ENCODE assay signal across 11 cellular contexts in the genomic region with DNA sequence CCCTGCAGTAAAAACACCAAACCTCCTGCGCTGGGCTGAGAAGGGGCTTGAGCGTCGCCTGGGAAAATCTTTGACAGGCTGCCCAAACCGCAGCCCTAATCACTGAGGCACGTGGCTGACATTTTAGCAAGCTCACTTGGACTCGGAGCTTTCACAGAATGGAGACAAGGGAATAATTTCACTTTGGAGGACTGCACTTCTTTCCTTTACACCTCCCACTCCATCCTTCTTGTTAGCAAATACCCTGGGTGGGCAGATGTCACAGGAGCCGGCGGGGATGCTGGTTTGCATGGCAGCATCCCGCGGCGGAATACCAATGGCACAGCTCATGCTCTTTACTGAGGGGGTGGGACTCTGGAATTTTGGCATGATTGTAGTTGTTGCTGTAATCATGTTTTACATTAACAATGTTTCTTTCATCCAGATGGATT.
DNase-seq lines count a peak whose midpoint lies in the region; ATAC-seq, FAIRE-seq and TF ChIP-seq lines count a peak whose summit lies in the region.
"Had no signal": no experiment of that assay in that cellular context is flagged by ENCODE, and none has a peak within 500 bp of the region (broad histone marks: within the 10 kb centered on the region; RNA-seq: fewer than 3 reads in every experiment).

No MANE protein-coding gene starts in this region.

- no peak overlapping the region for H3K4ac ChIP-seq in trophoblast cell (ENCODE audit: low read depth, low read length)

- H4K12ac ChIP-seq in trophoblast cell (ENCODE audit: low read depth, low read length): no peak overlapping the region

- POLR2A ChIA-PET in A549 (lab: Yijun Ruan, JAX): no interaction called here
- POLR2A ChIA-PET in RWPE1 (lab: Yijun Ruan, JAX; ENCODE audit: low non-redundant PET): no interaction called here

- H3K27me3 ChIP-seq in trophoblast cell (ENCODE audit: insufficient read depth, low read length): no peaks in the 10 kb centered on the region

- TF ChIP-seq POLR2A in A549 (IDR thresholded peaks at IDR 0.05; ENCODE audit: low read length): no peak

- H3K4me2 ChIP-seq in A549: no peak overlapping the region
- H3K4me2 ChIP-seq in trophoblast cell (ENCODE audit: low read length): no peak overlapping the region

- no peak overlapping the region for H2AFZ ChIP-seq in trophoblast cell (ENCODE audit: insufficient read depth, low read length, poor library complexity)

- H3K14ac ChIP-seq in trophoblast cell (ENCODE audit: low read length): peak overlapping the region; percentile 1

- peak overlapping the region; percentile 60 for H2AK5ac ChIP-seq in trophoblast cell (ENCODE audit: low read length)

- peaks cover 2% of the 10 kb centered on the region for H3K79me2 ChIP-seq in trophoblast cell (ENCODE audit: control insufficient read depth, insufficient read depth, low read length, poor library complexity)

- no peak for FAIRE-seq in A549 (lab: Jason Lieb, UNC)

- peaks cover 0 to 3% of the 10 kb centered on the region in 2 experiments for H3K36me3 ChIP-seq in trophoblast cell (ENCODE audit: control insufficient read depth in 1 of 2, insufficient read depth in 2 of 2, low read length in 2 of 2)

- CTCF ChIA-PET in A549 (lab: Yijun Ruan, JAX): no interaction called here
- CTCF ChIA-PET in RWPE1 (lab: Yijun Ruan, JAX): no interaction called here

- H4K91ac ChIP-seq in trophoblast cell (ENCODE audit: low read depth, low read length): peak overlapping the region; percentile 79

- H3K79me1 ChIP-seq in trophoblast cell (ENCODE audit: low read length): peaks cover 46% of the 10 kb centered on the region

- no peak overlapping the region for H3K9ac ChIP-seq in trophoblast cell (ENCODE audit: low read length)

- no peak overlapping the region for H2BK5ac ChIP-seq in trophoblast cell (ENCODE audit: low read depth, low read length, poor library complexity)

- H4K8ac ChIP-seq in trophoblast cell (ENCODE audit: low read depth, low read length): no peak overlapping the region

- peak overlapping the region; percentile 14 to 88; a peak in 4 of 6 replicates for H3K27ac ChIP-seq in A549
- H3K27ac ChIP-seq in trophoblast cell (ENCODE audit: low read depth, low read length): no peak overlapping the region
- H3K27ac ChIP-seq in RWPE1: no peak overlapping the region

- H2BK12ac ChIP-seq in trophoblast cell (ENCODE audit: low read length): peak overlapping the region; percentile 79

- no peak for TF ChIP-seq RAD21 in A549 (conservative IDR thresholded peaks at IDR 0.05 in 1 of 2, IDR thresholded peaks at IDR 0.05 in 1 of 2)

- H3K4me3 ChIP-seq in A549 (no peak overlapping the region), trophoblast cell (ENCODE audit: low read depth, low read length) (no peak overlapping the region)

- H2BK120ac ChIP-seq in trophoblast cell (ENCODE audit: insufficient read depth, low read length, poor library complexity): peak overlapping the region; percentile 35

- no peak overlapping the region for H3K18ac ChIP-seq in trophoblast cell (ENCODE audit: low read length)

- H3K4me1 ChIP-seq in A549: peaks cover 48% of the 10 kb centered on the region
- peaks cover 22 to 34% of the 10 kb centered on the region in 2 experiments for H3K4me1 ChIP-seq in trophoblast cell (ENCODE audit: control insufficient read depth in 1 of 2, insufficient read depth in 2 of 2, low read length in 2 of 2)

- 76% methylated on average over 11 of the region's 11 CpGs for WGBS in A549 (ENCODE audit: missing lambda C conversion rate)
- no CpG with 5 or more reads among the region's 11 CpGs for WGBS in trophoblast cell (ENCODE audit: extremely low coverage, insufficient coverage, insufficient read length)

- no peak overlapping the region for H3K23ac ChIP-seq in trophoblast cell (ENCODE audit: low read length)

- no peak for ATAC-seq in A549
- no peak for ATAC-seq in GM18867 (IDR thresholded peaks at IDR 0.05; ENCODE audit: unreplicated experiment)
- no peak for ATAC-seq in HG03565 (IDR thresholded peaks at IDR 0.05; ENCODE audit: unreplicated experiment)

- DNase-seq in A549 (ENCODE audit: low read depth in 1 of 2, low spot score in 1 of 2): no peak
- peak; percentile 76 for DNase-seq in RPMI7951 (ENCODE audit: low read depth)
- DNase-seq in fibroblast of peridontal ligament (ENCODE audit: extremely low read depth): peak; percentile 92
- DNase-seq in trophoblast cell: peak; percentile 69 to 76
- no peak for DNase-seq in RWPE1 (ENCODE audit: low spot score)
- no peak for DNase-seq in RKO (ENCODE audit: low spot score)
- DNase-seq: activated naive CD4-positive, alpha-beta T cell treated with Interleukin-2 at 50 U/mL for 16 hours; H7; NCI-H345 had no signal

- TF ChIP-seq EP300 in A549 (IDR thresholded peaks at IDR 0.05): no peak

- H3K9me3 ChIP-seq in A549 (peaks cover 13% of the 10 kb centered on the region; the same call in 2 of the 3 replicates), trophoblast cell (ENCODE audit: insufficient read depth, low read depth, low read length) (peaks cover 4% of the 10 kb centered on the region)

- TF ChIP-seq CTCF in A549 (IDR thresholded peaks at IDR 0.05) (no peak), RWPE1 (conservative IDR thresholded peaks at IDR 0.05; ENCODE audit: low read depth) (no peak)

TF ChIP-seq in A549, 52 proteins besides CTCF, POLR2A, EP300 and RAD21:
- TF ChIP-seq, protein P1, sequence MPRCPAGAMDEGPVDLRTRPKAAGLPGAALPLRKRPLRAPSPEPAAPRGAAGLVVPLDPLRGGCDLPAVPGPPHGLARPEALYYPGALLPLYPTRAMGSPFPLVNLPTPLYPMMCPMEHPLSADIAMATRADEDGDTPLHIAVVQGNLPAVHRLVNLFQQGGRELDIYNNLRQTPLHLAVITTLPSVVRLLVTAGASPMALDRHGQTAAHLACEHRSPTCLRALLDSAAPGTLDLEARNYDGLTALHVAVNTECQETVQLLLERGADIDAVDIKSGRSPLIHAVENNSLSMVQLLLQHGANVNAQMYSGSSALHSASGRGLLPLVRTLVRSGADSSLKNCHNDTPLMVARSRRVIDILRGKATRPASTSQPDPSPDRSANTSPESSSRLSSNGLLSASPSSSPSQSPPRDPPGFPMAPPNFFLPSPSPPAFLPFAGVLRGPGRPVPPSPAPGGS (IDR thresholded peaks at IDR 0.05): no peak
- TF ChIP-seq JUNB (IDR thresholded peaks at IDR 0.05) (no peak), MAFK (IDR thresholded peaks at IDR 0.05; ENCODE audit: partially characterized antibody) (no peak), CEBPB (IDR thresholded peaks at IDR 0.05) (no peak), CBX8 (IDR thresholded peaks at IDR 0.05) (no peak), RNF2 (IDR thresholded peaks at IDR 0.05; ENCODE audit: borderline replicate concordance, low read depth) (no peak), TFCP2L1 (CRISPR knock-in tag; IDR thresholded peaks at IDR 0.05) (no peak), ZSCAN20 (CRISPR knock-in tag; IDR thresholded peaks at IDR 0.05) (no peak), MAZ (IDR thresholded peaks at IDR 0.05; ENCODE audit: borderline replicate concordance, low read depth, low read length) (no peak)
- TF ChIP-seq, protein P2, sequence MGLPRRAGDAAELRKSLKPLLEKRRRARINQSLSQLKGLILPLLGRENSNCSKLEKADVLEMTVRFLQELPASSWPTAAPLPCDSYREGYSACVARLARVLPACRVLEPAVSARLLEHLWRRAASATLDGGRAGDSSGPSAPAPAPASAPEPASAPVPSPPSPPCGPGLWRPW (IDR thresholded peaks at IDR 0.05): no peak

Comparison
In these comparisons a context has a peak if more than half of its experiments do, and no peak if none do; other contexts are left out.
1. DNase-seq: peak in RPMI7951 (single experiment), fibroblast of peridontal ligament (single experiment) and trophoblast cell (2 of 2); none in A549 (0 of 2), RWPE1 (single experiment) and RKO (single experiment).
2. H3K27ac ChIP-seq: peak in A549 (2 of 2); none in trophoblast cell (single experiment) and RWPE1 (single experiment).